Comparison of ENCODE assay signal across 19 cellular contexts in genomic region chr21:15797577-15798363, GRCh38.
DNase-seq lines count a peak whose midpoint lies in the region; ATAC-seq, FAIRE-seq and TF ChIP-seq lines count a peak whose summit lies in the region.
"Had no signal": no experiment of that assay in that cellular context is flagged by ENCODE, and none has a peak within 500 bp of the region (broad histone marks: within the 10 kb centered on the region; RNA-seq: fewer than 3 reads in every experiment).

No MANE protein-coding gene starts in this region.

- RAD21 ChIA-PET in GM12878 (lab: Charles Lee; ENCODE audit: unreplicated experiment), result interaction anchor here (0.6 kb wide), 1 partner anchor 56 kb away, joined by 3 read pairs; no protein-coding TSS in a partner anchor

- H3K27me3 ChIP-seq in DND-41 (ENCODE audit: insufficient read depth, low read length, poor library complexity) (no peaks in the 10 kb centered on the region), GM12878 (replicated peaks in 1 of 2; ENCODE audit: control insufficient read depth in 2 of 2, insufficient read depth in 2 of 2, low read length in 1 of 2) (no peaks in the 10 kb centered on the region), mesendoderm (ENCODE audit: insufficient read depth, low read length, poor library complexity) (no peaks in the 10 kb centered on the region)
- H3K27me3 ChIP-seq: brain microvascular endothelial cell, right atrium auricular region had no signal

- H3K79me1 ChIP-seq in mesendoderm (ENCODE audit: low read length), result peaks cover 6% of the 10 kb centered on the region

- H3K4me2 ChIP-seq in DND-41 (ENCODE audit: insufficient read depth, low read length), result no peak overlapping the region
- H3K4me2 ChIP-seq in GM12878 (ENCODE audit: control insufficient read depth, insufficient read depth), result no peak overlapping the region
- no peak overlapping the region for H3K4me2 ChIP-seq in mesendoderm (ENCODE audit: low read length)

- DNase-seq in DND-41 (no peak), GM12878 (ENCODE audit: low read depth, low spot score) (no peak), mesendoderm (peak; percentile 48), NOMO-1 (lab: John Stamatoyannopoulos, UW; ENCODE audit: unreplicated experiment in 2 of 2) (no peak), NCI-H748 treated with DMSO at 0.1 percent for 48 hours (lab: John Stamatoyannopoulos, UW) (no peak), GM03348 (ENCODE audit: low spot score) (no peak)
- DNase-seq: activated CD4-positive, alpha-beta T cell treated with anti-CD3 and anti-CD28 coated beads for 1 hour; brain microvascular endothelial cell; glutamatergic neuron; kidney; MV-4-11; naive B cell; NCI-H2171 treated with DMSO at 0.1 percent for 48 hours; stimulated activated naive CD8-positive, alpha-beta T cell treated with anti-CD3 and anti-CD28 coated beads, Interleukin-15, Interleukin-2, amounts not matched to agents 100 U/mL and 50 U/mL, for 24 hours; SW 1271 had no signal

- H3K9ac ChIP-seq in DND-41 (ENCODE audit: low read depth, low read length) (no peak overlapping the region), GM12878 (ENCODE audit: control insufficient read depth, insufficient read depth, low read length) (no peak overlapping the region), mesendoderm (ENCODE audit: low read length) (no peak overlapping the region)

- TF ChIP-seq CTCF in DND-41 (IDR thresholded peaks at IDR 0.05; ENCODE audit: borderline replicate concordance, extremely low read depth, low read length, poor library complexity, severe bottlenecking) (no peak), GM12878 (IDR thresholded peaks at IDR 0.05 in 2 of 3, conservative IDR thresholded peaks at IDR 0.05 in 1 of 3; ENCODE audit: control insufficient read depth in 2 of 3, extremely low read depth in 1 of 3, insufficient read depth in 1 of 3, low read depth in 3 of 3, low read length in 3 of 3) (no peak)

- no peaks in the 10 kb centered on the region for H3K9me3 ChIP-seq in DND-41 (ENCODE audit: insufficient read depth, low read length, severe bottlenecking)
- H3K9me3 ChIP-seq in GM12878 (replicated peaks; ENCODE audit: control insufficient read depth, insufficient read depth, low read length), result no peaks in the 10 kb centered on the region
- H3K9me3 ChIP-seq: right atrium auricular region had no signal

- CTCF ChIA-PET in GM12878 (lab: Yijun Ruan, JAX), result interaction anchor here (0.6 kb wide), 1 partner anchor 29 kb away, joined by 3 read pairs; no protein-coding TSS in a partner anchor

- H3K27ac ChIP-seq in DND-41 (ENCODE audit: low read length), result no peak overlapping the region
- H3K27ac ChIP-seq in GM12878 (ENCODE audit: control insufficient read depth, insufficient read depth), result no peak overlapping the region
- no peak overlapping the region for H3K27ac ChIP-seq in mesendoderm (ENCODE audit: low read depth, low read length)
- H3K27ac ChIP-seq: brain microvascular endothelial cell, C4-2B, right atrium auricular region had no signal

- H3K36me3 ChIP-seq in DND-41 (ENCODE audit: insufficient read depth, low read length) (peaks cover 15% of the 10 kb centered on the region; the same call in 1 of the 2 replicates), GM12878 (ENCODE audit: control insufficient read depth in 2 of 2, insufficient read depth in 2 of 2, low read length in 1 of 2) (no peaks in the 10 kb centered on the region), mesendoderm (ENCODE audit: control insufficient read depth, insufficient read depth, low read length) (no peaks in the 10 kb centered on the region)
- H3K36me3 ChIP-seq: brain microvascular endothelial cell, right atrium auricular region had no signal

- H3K4ac ChIP-seq in mesendoderm (ENCODE audit: low read depth, low read length), result no peak overlapping the region

- no TSS peak for BruUV-seq in GM12878 (replicated peaks; lab: Mats Ljungman, UMichigan)

- in situ Hi-C loops in GM12878 (cut with MboI), result no loop called here

- no peak for TF ChIP-seq RAD21 in GM12878 (IDR thresholded peaks at IDR 0.05; ENCODE audit: insufficient read depth, low read depth, low read length)

- TF ChIP-seq POLR2A in GM12878 (IDR thresholded peaks at IDR 0.05; ENCODE audit: low read depth, low read length), result no peak

- POLR2A ChIA-PET in GM12878 (lab: Charles Lee), result no interaction called here

- H3K4me3 ChIP-seq in DND-41 (ENCODE audit: low read depth in 1 of 2, low read length in 2 of 2) (no peak overlapping the region), GM12878 (no peak overlapping the region), mesendoderm (ENCODE audit: low read length) (no peak overlapping the region)
- H3K4me3 ChIP-seq: right atrium auricular region had no signal

- no peak overlapping the region for H2AFZ ChIP-seq in DND-41 (ENCODE audit: low read depth, low read length)
- H2AFZ ChIP-seq in GM12878 (ENCODE audit: control insufficient read depth, low read depth, low read length), result no peak overlapping the region

- intact Hi-C loops in GM12878 (cut with micrococcal nuclease; ENCODE audit: unreplicated experiment), result no loop called here

- H2AK5ac ChIP-seq in mesendoderm (ENCODE audit: low read length), result no peak overlapping the region

- no peaks in the 10 kb centered on the region for H3K79me2 ChIP-seq in DND-41 (ENCODE audit: insufficient read depth, low read length)
- no peaks in the 10 kb centered on the region for H3K79me2 ChIP-seq in GM12878 (ENCODE audit: control insufficient read depth, insufficient read depth, low read length)
- no peaks in the 10 kb centered on the region for H3K79me2 ChIP-seq in mesendoderm (ENCODE audit: control insufficient read depth, insufficient read depth, low read length)

- no peak for TF ChIP-seq EP300 in GM12878 (IDR thresholded peaks at IDR 0.05; ENCODE audit: borderline replicate concordance in 1 of 2, control insufficient read depth in 1 of 2, low read depth in 2 of 2, low read length in 2 of 2)

- H3K18ac ChIP-seq in mesendoderm (ENCODE audit: low read length), result no peak overlapping the region

- SMC1A ChIA-PET in GM12878 (lab: Charles Lee; ENCODE audit: uncharacterized antibody, unreplicated experiment), result interaction anchor here (0.8 to 1.5 kb wide), 5 partner anchors 22 to 66 kb away, joined by 3 to 5 read pairs (median 3); no protein-coding TSS in a partner anchor

- H4K5ac ChIP-seq in mesendoderm (ENCODE audit: low read length), result no peak overlapping the region

- H2BK5ac ChIP-seq in mesendoderm (ENCODE audit: low read length), result no peak overlapping the region

- no peak overlapping the region for H2BK120ac ChIP-seq in mesendoderm (ENCODE audit: low read depth, low read length)

- FAIRE-seq in GM12878 (lab: Jason Lieb, UNC), result no peak
- FAIRE-seq: endometrium, kidney had no signal

- peaks cover 3% of the 10 kb centered on the region; the same call in 1 of the 2 replicates for H4K20me1 ChIP-seq in DND-41 (ENCODE audit: insufficient read depth, low read length)
- H4K20me1 ChIP-seq in GM12878 (ENCODE audit: control insufficient read depth, insufficient read depth), result no peaks in the 10 kb centered on the region

- H4K8ac ChIP-seq in mesendoderm (ENCODE audit: low read depth, low read length), result no peak overlapping the region

- H3K23ac ChIP-seq in mesendoderm (ENCODE audit: low read length), result no peak overlapping the region

- 97% methylated on average over 3 of the region's 3 CpGs for WGBS in GM12878 (ENCODE audit: insufficient coverage, insufficient replicate concordance, low lambda C conversion rate, missing lambda C conversion rate)
- no CpG with 5 or more reads among the region's 3 CpGs for WGBS in mesendoderm (ENCODE audit: extremely low coverage, insufficient coverage, low lambda C conversion rate)

- ATAC-seq in DND-41 (ENCODE audit: insufficient read depth, low read depth) (peak; percentile 68), HG02759 (IDR thresholded peaks at IDR 0.05; ENCODE audit: unreplicated experiment) (peak; percentile 58), GM12878 (peak; percentile 87)
- ATAC-seq: stimulated activated naive CD8-positive, alpha-beta T cell treated with anti-CD3 and anti-CD28 coated beads, Interleukin-15, Interleukin-2, amounts not matched to agents 100 U/mL and 50 U/mL, for 24 hours had no signal

- no peak overlapping the region for H2BK15ac ChIP-seq in mesendoderm (replicated peaks; ENCODE audit: low read depth)

- H3K56ac ChIP-seq in mesendoderm (ENCODE audit: low read length), result no peak overlapping the region

- H3K4me1 ChIP-seq in DND-41 (ENCODE audit: insufficient read depth, low read length), result 0 out of 2 replicates have a peak, but pooled peaks cover 3% of the 10 kb centered on the region
- peaks cover 4% of the 10 kb centered on the region; the same call in 1 of the 2 replicates for H3K4me1 ChIP-seq in GM12878 (ENCODE audit: control insufficient read depth, insufficient read depth, low read length)
- no peaks in the 10 kb centered on the region for H3K4me1 ChIP-seq in mesendoderm (ENCODE audit: control insufficient read depth, low read depth, low read length)
- H3K4me1 ChIP-seq: right atrium auricular region had no signal

TF ChIP-seq in GM12878, 131 proteins besides CTCF, POLR2A, EP300 and RAD21:
- TF ChIP-seq ZNF384 (IDR thresholded peaks at IDR 0.05; ENCODE audit: borderline replicate concordance, low read depth, low read length) (no peak), SPI1 (IDR thresholded peaks at IDR 0.05; ENCODE audit: borderline replicate concordance, insufficient read depth, low read depth, low read length) (no peak), RELB (IDR thresholded peaks at IDR 0.05; ENCODE audit: low read depth) (0 out of 2 replicates have a peak, but pooled peaks have one; percentile 11)
TF ChIP-seq in GM12878: peak in this region for 1.
